ENCODE assay signal across 16 cellular contexts in genomic region chr7:1883834-1884582, GRCh38.
DNase-seq lines count a peak whose midpoint lies in the region; TF ChIP-seq lines count a peak whose summit lies in the region.
"Had no signal": no experiment of that assay in that cellular context is flagged by ENCODE, and none has a peak within 500 bp of the region (broad histone marks: within the 10 kb centered on the region; RNA-seq: fewer than 3 reads in every experiment).

No MANE protein-coding gene starts in this region.

- H3K4me1 Mint-ChIP-seq in glutamatergic neuron (ENCODE audit: low read depth, unreplicated experiment) (no peaks in the 10 kb centered on the region), mesothelial cell of epicardium (no peaks in the 10 kb centered on the region)

- no peaks in the 10 kb centered on the region for H3F3A ChIP-seq in GM23248 (ENCODE audit: insufficient read depth)

- H3K4me1 ChIP-seq in GM23248 (ENCODE audit: insufficient read depth) = peaks cover 28% of the 10 kb centered on the region

- peaks cover 11% of the 10 kb centered on the region for H3K27me3 Mint-ChIP-seq in glutamatergic neuron (ENCODE audit: unreplicated experiment)
- no peaks in the 10 kb centered on the region for H3K27me3 Mint-ChIP-seq in mesothelial cell of epicardium (ENCODE audit: low read depth)

- DNase-seq in AG04449 (ENCODE audit: low read depth, low spot score) (no peak), GM23248 (no peak), RPMI7951 (ENCODE audit: low read depth) (peak; percentile 58), glutamatergic neuron (peak; percentile 16), mesothelial cell of epicardium (ENCODE audit: low spot score in 2 of 2, unreplicated experiment in 2 of 2) (no peak), SHP77 treated with DMSO at 0.1 percent for 48 hours (lab: John Stamatoyannopoulos, UW) (no peak), COR-L47 (lab: John Stamatoyannopoulos, UW) (no peak), NCI-H2107 (lab: John Stamatoyannopoulos, UW) (no peak)
- DNase-seq: activated naive CD4-positive, alpha-beta T cell treated with anti-CD3 and anti-CD28 coated beads, Interleukin-2, amount 50 U/mL, for 16 hours; DMS79; KG1; NCI-H2029 treated with DMSO at 0.1 percent for 48 hours; NCI-H774; SIG-M5; stimulated activated CD4-positive, alpha-beta T cell treated with anti-CD3 and anti-CD28 coated beads, Interleukin-1b, Interleukin-23, amount 100 ng/mL, for 48 hours; stimulated activated CD8-positive, alpha-beta memory T cell treated with anti-CD3 and anti-CD28 coated beads, Interleukin-4, amount 100 ng/mL, for 48 hours had no signal

- H3K4me3 Mint-ChIP-seq in glutamatergic neuron (ENCODE audit: unreplicated experiment) (no peak overlapping the region), mesothelial cell of epicardium (no peak overlapping the region)

- H3K4me3 ChIP-seq in AG04449 (ENCODE audit: low read depth, low read length) (no peak overlapping the region), GM23248 (no peak overlapping the region)

- no peaks in the 10 kb centered on the region for H3K36me3 ChIP-seq in GM23248 (ENCODE audit: low read depth)

- H3K9me3 Mint-ChIP-seq in glutamatergic neuron (ENCODE audit: unreplicated experiment) = peaks cover 9% of the 10 kb centered on the region
- no peaks in the 10 kb centered on the region for H3K9me3 Mint-ChIP-seq in mesothelial cell of epicardium

- 86% methylated on average over 30 of the region's 30 CpGs for WGBS in GM23248 (ENCODE audit: low coverage in 1 of 2, low lambda C conversion rate in 2 of 2, missing lambda C conversion rate in 2 of 2), 2 experiments

- in situ Hi-C loops in GM23248 (cut with MboI) = no loop called here

- no peak overlapping the region for H3K27ac ChIP-seq in GM23248

- H3K27me3 ChIP-seq in GM23248 (replicated peaks; ENCODE audit: insufficient read depth) = no peaks in the 10 kb centered on the region

- no peaks in the 10 kb centered on the region for H3K9me3 ChIP-seq in GM23248 (ENCODE audit: low read depth)

- peak overlapping the region; percentile 5 for H3K4me2 ChIP-seq in GM23248 (ENCODE audit: unreplicated experiment)

- no peaks in the 10 kb centered on the region for H4K20me1 ChIP-seq in GM23248 (ENCODE audit: insufficient read depth)

- no peaks in the 10 kb centered on the region for H3K79me2 ChIP-seq in GM23248 (ENCODE audit: insufficient read depth)

- POLR2A ChIA-PET in AG04449 (lab: Yijun Ruan, JAX) = interaction anchor here (0.6 to 1.0 kb wide), 2 partner anchors 29 to 216 kb away, joined by 3 to 4 read pairs; no protein-coding TSS in a partner anchor

- TF ChIP-seq CTCF in AG04449 (IDR thresholded peaks at IDR 0.05; ENCODE audit: insufficient read depth, low read length, missing control alignments) = peak; percentile 4
- no peak for TF ChIP-seq CTCF in glutamatergic neuron (IDR thresholded peaks at IDR 0.05; ENCODE audit: partially characterized antibody, unreplicated experiment)
- TF ChIP-seq CTCF in mesothelial cell of epicardium (IDR thresholded peaks at IDR 0.05; ENCODE audit: unreplicated experiment) = no peak

- no peak overlapping the region for H2AFZ ChIP-seq in GM23248

- CTCF ChIA-PET in AG04449 (lab: Yijun Ruan, JAX) = interaction anchor here (1.4 to 1.9 kb wide), 3 partner anchors 9 to 325 kb away, joined by 3 to 8 read pairs (median 5); no protein-coding TSS in a partner anchor

- H3K27ac Mint-ChIP-seq in glutamatergic neuron (ENCODE audit: unreplicated experiment) (no peak overlapping the region), mesothelial cell of epicardium (no peak overlapping the region)

- H3K36me3 Mint-ChIP-seq in glutamatergic neuron (ENCODE audit: unreplicated experiment) (no peaks in the 10 kb centered on the region), mesothelial cell of epicardium (peaks cover 13% of the 10 kb centered on the region)

- H3K9ac ChIP-seq in GM23248 = no peak overlapping the region

- H3K9me2 ChIP-seq in GM23248 (ENCODE audit: insufficient read depth) = no peaks in the 10 kb centered on the region

Comparison
In these comparisons a context has a peak if more than half of its experiments do, and no peak if none do; other contexts are left out.
1. DNase-seq: peak in RPMI7951 (single experiment) and glutamatergic neuron (single experiment); none in AG04449 (single experiment), GM23248 (single experiment), mesothelial cell of epicardium (0 of 2), SHP77 treated with DMSO at 0.1 percent for 48 hours (single experiment), COR-L47 (single experiment) and NCI-H2107 (single experiment).